8 cellular contexts compared by ENCODE assay signal in the genomic region with DNA sequence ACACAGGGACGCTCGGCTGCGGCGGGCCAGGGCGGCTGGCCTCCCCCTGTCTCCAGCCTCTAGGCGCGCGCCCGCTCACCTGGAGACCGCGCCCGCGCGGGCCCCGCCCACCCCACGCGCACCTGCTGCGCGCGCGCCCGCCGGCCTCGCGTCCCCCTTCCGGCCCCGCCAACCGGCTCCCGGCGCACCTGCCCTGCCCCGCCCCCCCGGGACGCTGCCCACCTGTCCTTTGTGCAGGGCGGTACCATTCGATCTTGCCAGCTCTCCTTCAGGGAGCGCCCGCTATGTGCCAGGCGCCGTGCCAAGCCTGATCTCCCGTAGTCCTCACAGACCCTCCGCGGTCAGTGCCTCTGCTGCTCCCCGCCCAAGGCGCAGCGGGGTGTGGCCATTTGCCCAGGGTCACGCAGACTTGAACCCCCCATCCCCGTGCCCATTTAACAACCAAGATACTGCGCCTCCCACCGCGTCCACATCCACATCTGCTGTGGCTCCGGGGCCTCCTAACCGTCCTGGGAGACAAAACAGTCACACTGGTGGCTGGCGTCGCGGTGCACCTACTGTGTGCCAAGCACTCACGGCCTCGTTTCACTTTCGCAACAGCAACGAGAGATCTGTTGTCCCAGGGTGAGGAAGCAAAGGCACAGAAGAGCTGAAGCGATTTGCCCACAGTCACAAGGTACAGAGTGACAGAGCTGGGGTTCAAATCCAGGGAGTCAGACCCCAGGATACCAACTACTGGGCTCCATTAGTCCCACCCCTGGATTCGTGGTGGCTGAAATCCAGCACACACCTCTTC. TPM values are rescaled to one million over a fixed set of nuclear protein-coding genes. Genes with fewer than 3 reads are reported as not detected.
DNase-seq lines count a peak whose midpoint lies in the region; ATAC-seq and TF ChIP-seq lines count a peak whose summit lies in the region.

No MANE protein-coding gene starts in this region.

- H3K27me3 Mint-ChIP-seq in Caco-2 (ENCODE audit: insufficient read depth, unreplicated experiment): no peaks in the 10 kb centered on the region
- H3K27me3 Mint-ChIP-seq in activated T-cell treated with anti-CD3 and anti-CD28 coated beads, Interleukin-2, amount 50 U/mL, for 24 hours: no peaks in the 10 kb centered on the region

- no peaks in the 10 kb centered on the region for H3K9me3 ChIP-seq in Caco-2
- peaks cover 5% of the 10 kb centered on the region for H3K9me3 ChIP-seq in trophoblast cell (ENCODE audit: insufficient read depth, low read depth, low read length)

- no peaks in the 10 kb centered on the region for H3K9me3 Mint-ChIP-seq in Caco-2 (ENCODE audit: unreplicated experiment)
- no peaks in the 10 kb centered on the region for H3K9me3 Mint-ChIP-seq in activated T-cell treated with anti-CD3 and anti-CD28 coated beads, Interleukin-2, amount 50 U/mL, for 24 hours

- H4K91ac ChIP-seq in trophoblast cell (ENCODE audit: low read depth, low read length): peak overlapping the region; percentile 8

- no peak overlapping the region for H3K23ac ChIP-seq in trophoblast cell (ENCODE audit: low read length)

- no peak overlapping the region for H2BK5ac ChIP-seq in trophoblast cell (ENCODE audit: low read depth, low read length, poor library complexity)

- H3K36me3 ChIP-seq in Caco-2 (ENCODE audit: control insufficient read depth, insufficient read depth, low read length) (no peaks in the 10 kb centered on the region), trophoblast cell (ENCODE audit: control insufficient read depth in 1 of 2, insufficient read depth in 2 of 2, low read length in 2 of 2) (no peaks in the 10 kb centered on the region)

- peak; percentile 73 to 79 for DNase-seq in Caco-2
- DNase-seq in NCI-H510A treated with DMSO at 0.1 percent for 48 hours (lab: John Stamatoyannopoulos, UW): peak; percentile 91
- peak; percentile 67 for DNase-seq in activated T-cell treated with anti-CD3 and anti-CD28 coated beads, Interleukin-2, amount 50 U/mL, for 24 hours
- no peak for DNase-seq in fibroblast of the aortic adventitia (ENCODE audit: low read depth)
- DNase-seq in trophoblast cell: no peak

- H3K4me1 Mint-ChIP-seq in Caco-2 (ENCODE audit: low read depth, unreplicated experiment): peaks cover 19% of the 10 kb centered on the region
- H3K4me1 Mint-ChIP-seq in activated T-cell treated with anti-CD3 and anti-CD28 coated beads, Interleukin-2, amount 50 U/mL, for 24 hours (ENCODE audit: low read depth): peaks cover 82% of the 10 kb centered on the region

- H3K4ac ChIP-seq in trophoblast cell (ENCODE audit: low read depth, low read length): no peak overlapping the region

- H4K12ac ChIP-seq in trophoblast cell (ENCODE audit: low read depth, low read length): no peak overlapping the region

- H3K27me3 ChIP-seq in Caco-2 (replicated peaks; ENCODE audit: control insufficient read depth, insufficient read depth, low read length) (no peaks in the 10 kb centered on the region), trophoblast cell (ENCODE audit: insufficient read depth, low read length) (no peaks in the 10 kb centered on the region)

- peak overlapping the region; percentile 71 for H3K4me3 ChIP-seq in Caco-2 (ENCODE audit: low read depth, low read length)
- peak overlapping the region; percentile 42 for H3K4me3 ChIP-seq in fibroblast of the aortic adventitia (ENCODE audit: low read depth, low read length)
- peak overlapping the region; percentile 39 for H3K4me3 ChIP-seq in trophoblast cell (ENCODE audit: low read depth, low read length)

- H3K4me1 ChIP-seq in Caco-2 (peaks cover 17% of the 10 kb centered on the region), trophoblast cell (ENCODE audit: control insufficient read depth in 1 of 2, insufficient read depth in 2 of 2, low read length in 2 of 2) (peaks cover 37 to 40% of the 10 kb centered on the region in 2 experiments)

- no peak overlapping the region for H3K27ac ChIP-seq in trophoblast cell (ENCODE audit: low read depth, low read length)

- no peak overlapping the region for H4K8ac ChIP-seq in trophoblast cell (ENCODE audit: low read depth, low read length)

- no peaks in the 10 kb centered on the region for H3K36me3 Mint-ChIP-seq in Caco-2 (ENCODE audit: insufficient read depth, unreplicated experiment)
- H3K36me3 Mint-ChIP-seq in activated T-cell treated with anti-CD3 and anti-CD28 coated beads, Interleukin-2, amount 50 U/mL, for 24 hours (ENCODE audit: low read depth): no peaks in the 10 kb centered on the region

- H3K9ac ChIP-seq in trophoblast cell (ENCODE audit: low read length): peak overlapping the region; percentile 39

- H3K14ac ChIP-seq in trophoblast cell (ENCODE audit: low read length): no peak overlapping the region

- peaks cover 9% of the 10 kb centered on the region for H3K79me1 ChIP-seq in trophoblast cell (ENCODE audit: low read length)

- H2BK120ac ChIP-seq in trophoblast cell (ENCODE audit: insufficient read depth, low read length, poor library complexity): no peak overlapping the region

- no peak overlapping the region for H2AK5ac ChIP-seq in trophoblast cell (ENCODE audit: low read length)

- peak overlapping the region; percentile 80 for H3K4me3 Mint-ChIP-seq in Caco-2 (ENCODE audit: unreplicated experiment)
- peak overlapping the region; percentile 85 for H3K4me3 Mint-ChIP-seq in activated T-cell treated with anti-CD3 and anti-CD28 coated beads, Interleukin-2, amount 50 U/mL, for 24 hours

- intact Hi-C loops in Caco-2 (cut with micrococcal nuclease; ENCODE audit: unreplicated experiment): loop anchor here (5.0 kb wide), 1 partner anchor 45 kb away; no protein-coding TSS in a partner anchor

- H2AFZ ChIP-seq in trophoblast cell (ENCODE audit: insufficient read depth, low read length, poor library complexity): no peak overlapping the region

- H3K79me2 ChIP-seq in trophoblast cell (ENCODE audit: control insufficient read depth, insufficient read depth, low read length, poor library complexity): no peaks in the 10 kb centered on the region

- no TSS peak for BruUV-seq in Caco-2 (replicated peaks; lab: Mats Ljungman, UMichigan)

- ATAC-seq in HG03045 (IDR thresholded peaks at IDR 0.05; ENCODE audit: unreplicated experiment) (peak; percentile 28), GM18519 (IDR thresholded peaks at IDR 0.05; ENCODE audit: low FRiP score, unreplicated experiment) (no peak), HG02763 (IDR thresholded peaks at IDR 0.05; ENCODE audit: unreplicated experiment) (no peak)

- no peak overlapping the region for H2BK12ac ChIP-seq in trophoblast cell (ENCODE audit: low read length)

- POLR2A ChIA-PET in Caco-2 (lab: Charles Lee): interaction anchor here (0.6 kb wide), 1 partner anchor 176 kb away, joined by 4 read pairs; no protein-coding TSS in a partner anchor

- no peak for TF ChIP-seq CTCF in Caco-2 (IDR thresholded peaks at IDR 0.05; ENCODE audit: insufficient read depth in 1 of 2, low read depth in 1 of 2, low read length in 1 of 2, severe bottlenecking in 1 of 2, unreplicated experiment in 1 of 2)
- no peak for TF ChIP-seq CTCF in fibroblast of the aortic adventitia (IDR thresholded peaks at IDR 0.05; ENCODE audit: insufficient read depth, low read length)

- no CpG with 5 or more reads among the region's 61 CpGs for WGBS in trophoblast cell (ENCODE audit: extremely low coverage, insufficient coverage, insufficient read length)

- CTCF ChIA-PET in Caco-2 (lab: Charles Lee): interaction anchor here (0.6 to 1.3 kb wide), 4 partner anchors 13 to 241 kb away, joined by 3 to 6 read pairs (median 4); no protein-coding TSS in a partner anchor

- H3K27ac Mint-ChIP-seq in Caco-2 (ENCODE audit: unreplicated experiment): peak overlapping the region; percentile 36
- H3K27ac Mint-ChIP-seq in activated T-cell treated with anti-CD3 and anti-CD28 coated beads, Interleukin-2, amount 50 U/mL, for 24 hours: peak overlapping the region; percentile 97

- H3K18ac ChIP-seq in trophoblast cell (ENCODE audit: low read length): no peak overlapping the region

- peak overlapping the region; percentile 88 for H3K4me2 ChIP-seq in trophoblast cell (ENCODE audit: low read length)

RNA-seq across cellular contexts. Expression of gene NOL4L, which starts 48.1 kb away (rescaled TPM):
- 75.3 and 80.9 TPM in 2 replicates for total RNA-seq in Caco-2 (2022)
- total RNA-seq in fibroblast of the aortic adventitia (ENCODE audit: low replicate concordance): 4.5 and 5.8 TPM in 2 replicates
- 38.6 and 40.8 TPM in 2 replicates for polyA plus RNA-seq in trophoblast cell (2013)

Comparison
In these comparisons a context has a peak if more than half of its experiments do, and no peak if none do; other contexts are left out.
1. DNase-seq: peak in Caco-2 (2 of 2), NCI-H510A treated with DMSO at 0.1 percent for 48 hours (single experiment) and activated T-cell treated with anti-CD3 and anti-CD28 coated beads, Interleukin-2, amount 50 U/mL, for 24 hours (single experiment); none in fibroblast of the aortic adventitia (single experiment) and trophoblast cell (0 of 2).
2. RNA of gene NOL4L, which starts 48.1 kb away (total RNA-seq): 75.3 to 80.9 TPM in Caco-2; 4.5 to 5.8 TPM in fibroblast of the aortic adventitia; every median in the first group is over 10 times any median in the second.
3. Peak in every context shown above with its lines, with median percentiles within 50 percentile points of each other: H3K4me3 ChIP-seq.